1 cellular context compared by ENCODE assay signal in genomic region chr4:174429701-174430100, GRCh38.
TF ChIP-seq lines count a peak whose summit lies in the region.

No MANE protein-coding gene starts in this region.

TF ChIP-seq in K562, 482 proteins besides CTCF, POLR2A, EP300 and RAD21 (continued from another document):
- TF ChIP-seq RBBP5 (IDR thresholded peaks at IDR 0.05; ENCODE audit: borderline replicate concordance, insufficient read depth, low read length, poor library complexity, severe bottlenecking) (no peak), NCOA2 (IDR thresholded peaks at IDR 0.05; ENCODE audit: partially characterized antibody in 2 of 2) (no peak), PTRF (tag; IDR thresholded peaks at IDR 0.05) (no peak), ZNF778 (CRISPR knock-in tag; IDR thresholded peaks at IDR 0.05) (no peak)
- TF ChIP-seq, protein P1, sequence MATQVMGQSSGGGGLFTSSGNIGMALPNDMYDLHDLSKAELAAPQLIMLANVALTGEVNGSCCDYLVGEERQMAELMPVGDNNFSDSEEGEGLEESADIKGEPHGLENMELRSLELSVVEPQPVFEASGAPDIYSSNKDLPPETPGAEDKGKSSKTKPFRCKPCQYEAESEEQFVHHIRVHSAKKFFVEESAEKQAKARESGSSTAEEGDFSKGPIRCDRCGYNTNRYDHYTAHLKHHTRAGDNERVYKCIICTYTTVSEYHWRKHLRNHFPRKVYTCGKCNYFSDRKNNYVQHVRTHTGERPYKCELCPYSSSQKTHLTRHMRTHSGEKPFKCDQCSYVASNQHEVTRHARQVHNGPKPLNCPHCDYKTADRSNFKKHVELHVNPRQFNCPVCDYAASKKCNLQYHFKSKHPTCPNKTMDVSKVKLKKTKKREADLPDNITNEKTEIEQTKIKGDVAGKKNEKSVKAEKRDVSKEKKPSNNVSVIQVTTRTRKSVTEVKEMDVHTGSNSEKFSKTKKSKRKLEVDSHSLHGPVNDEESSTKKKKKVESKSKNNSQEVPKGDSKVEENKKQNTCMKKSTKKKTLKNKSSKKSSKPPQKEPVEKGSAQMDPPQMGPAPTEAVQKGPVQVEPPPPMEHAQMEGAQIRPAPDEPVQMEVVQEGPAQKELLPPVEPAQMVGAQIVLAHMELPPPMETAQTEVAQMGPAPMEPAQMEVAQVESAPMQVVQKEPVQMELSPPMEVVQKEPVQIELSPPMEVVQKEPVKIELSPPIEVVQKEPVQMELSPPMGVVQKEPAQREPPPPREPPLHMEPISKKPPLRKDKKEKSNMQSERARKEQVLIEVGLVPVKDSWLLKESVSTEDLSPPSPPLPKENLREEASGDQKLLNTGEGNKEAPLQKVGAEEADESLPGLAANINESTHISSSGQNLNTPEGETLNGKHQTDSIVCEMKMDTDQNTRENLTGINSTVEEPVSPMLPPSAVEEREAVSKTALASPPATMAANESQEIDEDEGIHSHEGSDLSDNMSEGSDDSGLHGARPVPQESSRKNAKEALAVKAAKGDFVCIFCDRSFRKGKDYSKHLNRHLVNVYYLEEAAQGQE (CRISPR knock-in tag; IDR thresholded peaks at IDR 0.05; ENCODE audit: low read depth): no peak
